8 cellular contexts compared by ENCODE assay signal in the genomic region with DNA sequence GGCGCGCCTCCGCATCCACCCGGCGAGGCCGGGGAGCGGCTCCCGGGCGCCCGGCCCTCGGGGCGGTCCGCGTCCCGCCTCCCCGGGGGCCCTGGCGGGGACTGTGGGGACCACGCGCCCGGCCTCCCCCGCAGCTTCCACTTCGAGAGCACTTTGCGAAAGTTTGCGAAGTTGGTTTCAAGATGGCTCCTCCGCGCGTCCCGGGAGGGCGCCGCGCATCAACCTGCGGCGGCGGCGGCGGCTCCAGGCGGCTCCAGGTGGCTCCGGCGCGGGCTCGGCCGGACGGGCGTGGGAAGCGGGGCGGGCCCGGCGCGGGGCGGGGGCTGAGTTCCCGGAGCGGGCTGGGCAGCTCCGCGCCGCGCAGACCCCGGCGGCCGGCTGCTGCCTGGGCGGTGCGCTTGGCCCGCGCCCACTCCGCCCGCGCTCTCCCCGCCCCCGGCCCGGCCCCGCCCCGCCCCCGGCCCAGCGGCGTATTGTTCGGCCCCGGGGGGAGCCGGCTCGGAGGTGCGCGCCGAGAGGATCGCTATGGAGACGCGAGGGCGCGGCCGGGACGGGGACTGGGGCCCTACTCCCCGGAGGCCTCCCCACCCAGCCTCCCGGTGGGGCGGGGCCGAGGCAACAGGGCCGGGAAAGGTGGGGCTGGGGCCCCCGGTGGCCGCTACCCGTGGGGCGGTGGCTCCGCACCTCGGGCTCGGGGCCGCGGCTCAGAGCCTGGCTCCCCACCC. TPM values are rescaled to one million over a fixed set of nuclear protein-coding genes. Genes with fewer than 3 reads are reported as not detected.
DNase-seq lines count a peak whose midpoint lies in the region; ATAC-seq, FAIRE-seq and TF ChIP-seq lines count a peak whose summit lies in the region.

A gene with protein sequence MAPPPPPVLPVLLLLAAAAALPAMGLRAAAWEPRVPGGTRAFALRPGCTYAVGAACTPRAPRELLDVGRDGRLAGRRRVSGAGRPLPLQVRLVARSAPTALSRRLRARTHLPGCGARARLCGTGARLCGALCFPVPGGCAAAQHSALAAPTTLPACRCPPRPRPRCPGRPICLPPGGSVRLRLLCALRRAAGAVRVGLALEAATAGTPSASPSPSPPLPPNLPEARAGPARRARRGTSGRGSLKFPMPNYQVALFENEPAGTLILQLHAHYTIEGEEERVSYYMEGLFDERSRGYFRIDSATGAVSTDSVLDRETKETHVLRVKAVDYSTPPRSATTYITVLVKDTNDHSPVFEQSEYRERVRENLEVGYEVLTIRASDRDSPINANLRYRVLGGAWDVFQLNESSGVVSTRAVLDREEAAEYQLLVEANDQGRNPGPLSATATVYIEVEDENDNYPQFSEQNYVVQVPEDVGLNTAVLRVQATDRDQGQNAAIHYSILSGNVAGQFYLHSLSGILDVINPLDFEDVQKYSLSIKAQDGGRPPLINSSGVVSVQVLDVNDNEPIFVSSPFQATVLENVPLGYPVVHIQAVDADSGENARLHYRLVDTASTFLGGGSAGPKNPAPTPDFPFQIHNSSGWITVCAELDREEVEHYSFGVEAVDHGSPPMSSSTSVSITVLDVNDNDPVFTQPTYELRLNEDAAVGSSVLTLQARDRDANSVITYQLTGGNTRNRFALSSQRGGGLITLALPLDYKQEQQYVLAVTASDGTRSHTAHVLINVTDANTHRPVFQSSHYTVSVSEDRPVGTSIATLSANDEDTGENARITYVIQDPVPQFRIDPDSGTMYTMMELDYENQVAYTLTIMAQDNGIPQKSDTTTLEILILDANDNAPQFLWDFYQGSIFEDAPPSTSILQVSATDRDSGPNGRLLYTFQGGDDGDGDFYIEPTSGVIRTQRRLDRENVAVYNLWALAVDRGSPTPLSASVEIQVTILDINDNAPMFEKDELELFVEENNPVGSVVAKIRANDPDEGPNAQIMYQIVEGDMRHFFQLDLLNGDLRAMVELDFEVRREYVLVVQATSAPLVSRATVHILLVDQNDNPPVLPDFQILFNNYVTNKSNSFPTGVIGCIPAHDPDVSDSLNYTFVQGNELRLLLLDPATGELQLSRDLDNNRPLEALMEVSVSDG (N-terminal part only) (minus strand): TSS at position 400 of the 725 bp plus-strand sequence. CDS start 450 bp downstream, outside the sequence.

- no peak for FAIRE-seq in A549 (lab: Jason Lieb, UNC)

- H3K4me3 ChIP-seq in A549 (peak within 1 kb of the TSS; percentile 78), foreskin fibroblast (ENCODE audit: low read depth in 1 of 2, low read length in 2 of 2) (peak within 1 kb of the TSS; percentile 43 to 49), ovary (peak within 1 kb of the TSS; percentile 8)

- TF ChIP-seq EP300 in A549 (IDR thresholded peaks at IDR 0.05) (no peak), ovary (IDR thresholded peaks at IDR 0.05) (no peak)

- intact Hi-C loops in ovary (cut with DNase I) = loop anchor here in 2 of 4 donors (10.0 kb wide), 2 partner anchors 173 to 543 kb away; no protein-coding TSS in a partner anchor

- TF ChIP-seq POLR2A in A549 (IDR thresholded peaks at IDR 0.05; ENCODE audit: low read length) (no peak; the same call in 1 of the 2 replicates), ovary (IDR thresholded peaks at IDR 0.05) (no peak)

- DNase-seq in A549 (ENCODE audit: low read depth in 1 of 2, low spot score in 1 of 2) (peak; percentile 72 to 77), GM20000 (ENCODE audit: low spot score) (peak; percentile 66), foreskin fibroblast (peak in 1 of 2 donors; percentile 35), ovary (peak in 1 of 5 donors; percentile 34), amygdala (lab: John Stamatoyannopoulos, UW) (no peak), epidermal melanocyte (ENCODE audit: insufficient read length, low spot score) (no peak)

- H3K27ac ChIP-seq in A549 (peak within 1 kb of the TSS; percentile 89 to 100), VCaP (peak within 1 kb of the TSS; percentile 10; the same call in 1 of the 2 replicates), ovary (no peak within 1 kb of the TSS)

- H3K36me3 ChIP-seq in ovary = no peaks in the 10 kb centered on the region

- H3K4me1 ChIP-seq in A549 (peaks cover 31% of the 10 kb centered on the region), ovary (ENCODE audit: insufficient read depth) (no peaks in the 10 kb centered on the region)

- WGBS in A549 (ENCODE audit: missing lambda C conversion rate) = no CpG with 5 or more reads among the region's 102 CpGs
- 1 to 2% (median 1%) methylated on average over 42 to 101 of the region's 102 CpGs for whole genome bisulfite sequencing in ovary, 3 donors

- H3K9me3 ChIP-seq in A549 (no peaks in the 10 kb centered on the region), ovary (no peaks in the 10 kb centered on the region)

- POLR2A ChIA-PET in A549 (lab: Yijun Ruan, JAX) = interaction anchor here (1.1 kb wide), 1 partner anchor 225 kb away, joined by 4 read pairs; a partner anchor contains a TSS

- TF ChIP-seq CTCF in A549 (IDR thresholded peaks at IDR 0.05) (no peak), GM20000 (IDR thresholded peaks at IDR 0.05; ENCODE audit: extremely low read depth, missing control alignments) (no peak), VCaP (conservative IDR thresholded peaks at IDR 0.05) (no peak), foreskin fibroblast (IDR thresholded peaks at IDR 0.05; ENCODE audit: low read depth, low read length) (no peak), ovary (IDR thresholded peaks at IDR 0.05) (no peak)

- peak within 1 kb of the TSS; percentile 74 for H3K4me2 ChIP-seq in A549

- no peaks in the 10 kb centered on the region for H3K27me3 ChIP-seq in ovary

- ATAC-seq in A549 (peak; percentile 60 to 65), HG02840 (IDR thresholded peaks at IDR 0.05; ENCODE audit: low FRiP score, unreplicated experiment) (no peak)

- no peak for TF ChIP-seq RAD21 in A549 (conservative IDR thresholded peaks at IDR 0.05 in 1 of 2, IDR thresholded peaks at IDR 0.05 in 1 of 2)

- CTCF ChIA-PET in A549 (lab: Yijun Ruan, JAX) = interaction anchor here (0.5 to 12.0 kb wide), 10 partner anchors 36 to 292 kb away, joined by 3 to 184 read pairs (median 4); no protein-coding TSS in a partner anchor

TF ChIP-seq in A549, 52 proteins besides CTCF, POLR2A, EP300 and RAD21:
- TF ChIP-seq, protein P1, sequence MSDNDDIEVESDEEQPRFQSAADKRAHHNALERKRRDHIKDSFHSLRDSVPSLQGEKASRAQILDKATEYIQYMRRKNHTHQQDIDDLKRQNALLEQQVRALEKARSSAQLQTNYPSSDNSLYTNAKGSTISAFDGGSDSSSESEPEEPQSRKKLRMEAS (IDR thresholded peaks at IDR 0.05) = 0 out of 2 replicates have a peak, but pooled peaks have one; percentile 18
- no peak for TF ChIP-seq CEBPB (IDR thresholded peaks at IDR 0.05)
- TF ChIP-seq JUN (IDR thresholded peaks at IDR 0.05) = peak; percentile 24 to 38; a peak in 2 of 5 replicates
- TF ChIP-seq ZC3H11A (IDR thresholded peaks at IDR 0.05) = no peak
TF ChIP-seq in A549: peak in this region for 2.

RNA-seq across cellular contexts. Expression of the gene that starts here (rescaled TPM):
- 15.3 and 19.4 TPM in 2 replicates for polyA plus RNA-seq in A549 (2011; rRNA removed)
- 28.6 and 34.3 TPM in 2 replicates for polyA plus RNA-seq in A549 (2012; cell fraction: cytosol; rRNA removed)
- 65.9 and 84.5 TPM in 2 replicates for polyA plus RNA-seq in A549 (2012; cell fraction: nucleus; rRNA removed)
- polyA plus RNA-seq in A549 (2017; fragmentation: RNase III; extraction: RNeasy Plus Mini Kit Qiagen cat#74134 plus additional on column Dnase treatment) = 26.9 to 31.8 TPM (median 28.4 TPM) in 3 replicates
- polyA minus RNA-seq in A549 (2011; rRNA and poly(A)+ RNA removed) = 40.5 and 50.8 TPM in 2 replicates
- 10 to 100 TPM in 1 of 7 donors, 1 to 10 TPM in 4, under 1 TPM in 2; 0.63 to 25.2 (median 4.1) TPM for total RNA-seq in ovary
- 1 to 10 TPM in 1 of 2 donors, under 1 TPM in 1; 0.75 to 1.7 TPM for polyA plus RNA-seq in ovary

Comparison
In these comparisons a context has a peak if more than half of its experiments do, and no peak if none do; other contexts are left out.
1. RNA of the gene that starts here (polyA plus RNA-seq): 15.3 to 84.5 TPM in A549; 0.75 to 1.7 TPM in ovary; every median in the first group is over 4 times any median in the second.
2. DNase-seq: peak in A549 (2 of 2) and GM20000 (single experiment); none in amygdala (0 of 56) and epidermal melanocyte (single experiment).
3. H3K27ac ChIP-seq: peak in A549 (2 of 2) and VCaP (single experiment); none in ovary (0 of 2).
4. H3K4me3 ChIP-seq: peak in every context shown above with its lines; median percentile 78 in A549; 46 in foreskin fibroblast; 8 in ovary.